Comparison of ENCODE assay signal across 9 cellular contexts in the genomic region with DNA sequence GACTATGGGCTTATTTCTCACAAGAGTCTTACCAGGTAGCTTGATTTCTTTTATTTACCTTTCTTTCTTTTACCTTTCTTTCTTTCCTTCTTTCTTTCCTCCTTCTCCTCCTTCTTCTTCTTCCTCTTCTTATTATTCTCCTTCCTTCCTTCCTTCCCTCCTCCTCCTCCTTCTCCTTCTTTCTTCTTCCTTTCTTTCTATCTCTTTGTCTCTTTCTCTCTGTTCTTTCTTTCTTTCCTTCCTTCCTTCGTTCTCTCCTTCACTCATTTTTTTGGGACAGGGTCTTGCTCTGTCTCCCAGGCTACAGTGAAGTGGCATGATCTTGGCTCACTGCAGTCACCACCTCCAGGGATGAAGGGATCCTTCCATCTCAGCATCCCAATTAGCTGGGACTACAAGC.
"Had no signal": no experiment of that assay in that cellular context is flagged by ENCODE, and none has a peak within 500 bp of the region (broad histone marks: within the 10 kb centered on the region; RNA-seq: fewer than 3 reads in every experiment).

No MANE protein-coding gene starts in this region.

- H3K4me3 Mint-ChIP-seq: GM23338, H9, HFFc6, IgD-negative memory B cell had no signal

- H3K27ac Mint-ChIP-seq: GM23338, HFFc6, IgD-negative memory B cell had no signal

- H3K9me3 Mint-ChIP-seq: GM23338, H9 had no signal

- H3K36me3 Mint-ChIP-seq: IgD-negative memory B cell had no signal

- H3K4me1 Mint-ChIP-seq: IgD-negative memory B cell had no signal

- FAIRE-seq: H1, H54, HTR-8/SVneo had no signal

- H3K4me2 ChIP-seq: GM23338 had no signal

- DNase-seq: H9, HCEC 1CT, HFFc6, KG1 had no signal

- H3K4me3 ChIP-seq: GM23338 had no signal

- ATAC-seq: GM23338 had no signal

- H2AFZ ChIP-seq: GM23338 had no signal
